8 cellular contexts compared by ENCODE assay signal in the genomic region with DNA sequence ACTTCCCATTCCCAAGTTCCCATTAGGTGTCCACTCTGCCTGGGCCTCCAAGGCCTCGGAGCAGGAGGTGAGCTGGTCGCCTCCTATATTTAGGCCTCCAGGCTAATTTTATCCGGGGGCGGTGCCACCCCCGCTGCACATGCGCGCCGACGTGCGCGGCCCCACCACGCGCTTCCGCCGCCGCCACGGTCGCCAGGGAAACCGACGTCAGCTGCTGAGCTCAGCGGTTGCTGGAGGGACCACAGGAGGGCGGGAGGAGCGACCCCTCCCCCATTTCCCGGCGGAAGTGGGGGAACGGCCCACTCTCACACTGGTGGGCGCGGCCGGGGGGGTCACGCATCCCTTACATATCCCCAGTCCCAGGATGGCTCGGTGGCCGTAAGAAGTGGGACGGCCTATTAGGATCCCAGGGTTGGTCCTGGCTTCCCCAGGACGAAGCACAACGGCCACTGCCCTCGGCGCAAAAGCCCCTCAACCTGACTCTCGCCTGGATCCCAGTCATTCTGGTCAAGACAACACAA. TPM values are rescaled to one million over a fixed set of nuclear protein-coding genes. Genes with fewer than 3 reads are reported as not detected.
DNase-seq lines count a peak whose midpoint lies in the region; ATAC-seq and TF ChIP-seq lines count a peak whose summit lies in the region.

No MANE protein-coding gene starts in this region.

- POLR2A ChIA-PET in activated CD8-positive, alpha-beta T cell treated with anti-CD3 and anti-CD28 coated beads for 36 hours (lab: Charles Lee), result interaction anchor here (0.7 to 22.8 kb wide), 10 partner anchors 8 to 98 kb away, joined by 3 to 476 read pairs (median 6); a partner anchor contains a TSS

- H3K4me3 ChIP-seq in GM06990 (replicated peaks; ENCODE audit: low read depth, low read length), result peak overlapping the region; percentile 91
- peak overlapping the region; percentile 73 for H3K4me3 ChIP-seq in lower lobe of right lung

- TF ChIP-seq CTCF in GM06990 (IDR thresholded peaks at IDR 0.05; ENCODE audit: insufficient read depth, low read length, poor library complexity, severe bottlenecking) (no peak), lower lobe of right lung (IDR thresholded peaks at IDR 0.05) (no peak)
- TF ChIP-seq CTCF in activated CD8-positive, alpha-beta T cell treated with anti-CD3 and anti-CD28 coated beads for 36 hours (IDR thresholded peaks at IDR 0.05), result no peak

- H3K27me3 Mint-ChIP-seq in activated CD8-positive, alpha-beta T cell treated with anti-CD3 and anti-CD28 coated beads for 36 hours, result no peaks in the 10 kb centered on the region

- peak overlapping the region; percentile 65 for H3K27ac Mint-ChIP-seq in activated CD8-positive, alpha-beta T cell treated with anti-CD3 and anti-CD28 coated beads for 36 hours

- H3K36me3 ChIP-seq in GM06990 (ENCODE audit: control insufficient read depth, insufficient read depth, low read length), result peaks cover 30% of the 10 kb centered on the region
- H3K36me3 ChIP-seq in lower lobe of right lung, result peaks cover 59% of the 10 kb centered on the region

- H3K4me1 Mint-ChIP-seq in activated CD8-positive, alpha-beta T cell treated with anti-CD3 and anti-CD28 coated beads for 36 hours (ENCODE audit: low read depth), result peaks cover 38% of the 10 kb centered on the region

- no peak overlapping the region for H3K4me3 Mint-ChIP-seq in activated CD8-positive, alpha-beta T cell treated with anti-CD3 and anti-CD28 coated beads for 36 hours

- DNase-seq in GM06990 (ENCODE audit: extremely low read depth, insufficient read length), result peak; percentile 92
- DNase-seq in NCI-H2227 treated with DMSO at 0.1 percent for 48 hours (lab: John Stamatoyannopoulos, UW), result peak; percentile 76
- DNase-seq in activated CD8-positive, alpha-beta T cell treated with anti-CD3 and anti-CD28 coated beads for 36 hours, result peak; percentile 91
- DNase-seq in ecto neural progenitor cell (ENCODE audit: low spot score), result peak; percentile 91
- peak; percentile 93 for DNase-seq in lower lobe of right lung
- DNase-seq in stimulated activated CD4-positive, alpha-beta T cell treated with anti-CD3 and anti-CD28 coated beads, Interleukin-4, amount 100 ng/mL, for 4 hours, result peak; percentile 85 to 92
- no peak for DNase-seq in NCI-H524 treated with DMSO at 0.1 percent for 48 hours (lab: John Stamatoyannopoulos, UW)

- intact Hi-C loops in activated CD8-positive, alpha-beta T cell treated with anti-CD3 and anti-CD28 coated beads for 36 hours (cut with micrococcal nuclease), result loop anchor here (1.0 kb wide), 1 partner anchor 12 kb away; no protein-coding TSS in a partner anchor
- intact Hi-C loops in lower lobe of right lung (cut with DNase I), result no loop called here

- H3K36me3 Mint-ChIP-seq in activated CD8-positive, alpha-beta T cell treated with anti-CD3 and anti-CD28 coated beads for 36 hours (ENCODE audit: low read depth), result peaks cover 43% of the 10 kb centered on the region

- no peaks in the 10 kb centered on the region for H3K9me3 ChIP-seq in lower lobe of right lung

- peak; percentile 49 for ATAC-seq in HG02571 (IDR thresholded peaks at IDR 0.05; ENCODE audit: unreplicated experiment)
- peak; percentile 29 for ATAC-seq in activated CD8-positive, alpha-beta T cell treated with anti-CD3 and anti-CD28 coated beads for 36 hours
- ATAC-seq in lower lobe of right lung, result peak; percentile 41 to 44

- H3K27me3 ChIP-seq in GM06990 (replicated peaks; ENCODE audit: control insufficient read depth, insufficient read depth, low read length), result no peaks in the 10 kb centered on the region
- H3K27me3 ChIP-seq in lower lobe of right lung (ENCODE audit: low read depth), result no peaks in the 10 kb centered on the region

- H3K9me3 Mint-ChIP-seq in activated CD8-positive, alpha-beta T cell treated with anti-CD3 and anti-CD28 coated beads for 36 hours, result no peaks in the 10 kb centered on the region

- H3K27ac ChIP-seq in lower lobe of right lung, result peak overlapping the region; percentile 99

- CTCF ChIA-PET in activated CD8-positive, alpha-beta T cell treated with anti-CD3 and anti-CD28 coated beads for 36 hours (lab: Charles Lee), result interaction anchor here (0.8 to 1.8 kb wide), 7 partner anchors 10 to 34 kb away, joined by 3 to 10 read pairs (median 4); no protein-coding TSS in a partner anchor

- H3K4me1 ChIP-seq in lower lobe of right lung, result peaks cover 51% of the 10 kb centered on the region

RNA-seq across cellular contexts. Expression of a gene that starts 1.0 kb away (rescaled TPM):
- 100 to 1,000 TPM; 123 to 129 TPM for total RNA-seq in activated CD8-positive, alpha-beta T cell treated with anti-CD3 and anti-CD28 coated beads for 36 hours
- 252 TPM for total RNA-seq in lower lobe of right lung

RNA-seq across cellular contexts. Expression of a gene that starts 11.6 kb away (rescaled TPM):
- total RNA-seq in activated CD8-positive, alpha-beta T cell treated with anti-CD3 and anti-CD28 coated beads for 36 hours, result 10 to 100 TPM; 30.0 to 33.7 TPM
- total RNA-seq in lower lobe of right lung, result 77.0 TPM

RNA-seq across cellular contexts. Expression of a gene that starts 25.0 kb away (rescaled TPM):
- total RNA-seq in activated CD8-positive, alpha-beta T cell treated with anti-CD3 and anti-CD28 coated beads for 36 hours, result 10 to 100 TPM; 33.4 to 35.9 TPM
- total RNA-seq in lower lobe of right lung, result 12.9 TPM

RNA-seq across cellular contexts. Expression of a gene that starts 27.3 kb away (rescaled TPM):
- 1 to 10 TPM; 4.0 to 4.9 TPM for total RNA-seq in activated CD8-positive, alpha-beta T cell treated with anti-CD3 and anti-CD28 coated beads for 36 hours
- total RNA-seq in lower lobe of right lung, result 0.21 TPM

RNA-seq across cellular contexts. Expression of a gene that starts 32.9 kb away (rescaled TPM):
- total RNA-seq in activated CD8-positive, alpha-beta T cell treated with anti-CD3 and anti-CD28 coated beads for 36 hours, result under 1 TPM in 1 of 2 experiments, not detected in 1; 0.09 TPM
- not detected for total RNA-seq in lower lobe of right lung
